Comparison of ENCODE assay signal across 8 cellular contexts in genomic region chrX:103254921-103255455, GRCh38. TPM values are rescaled to one million over a fixed set of nuclear protein-coding genes. Genes with fewer than 3 reads are reported as not detected.
A peak's percentile ranks its signal among the peaks of the same experiment; 100 is the strongest.
DNase-seq lines count a peak whose midpoint lies in the region; ATAC-seq and TF ChIP-seq lines count a peak whose summit lies in the region.

TSS of gene TCEAL8 (minus strand) at chrX:103255155. CDS start at chrX:103253979, 1,176 bp downstream.

- H3K36me3 ChIP-seq in duodenal mucosa (ENCODE audit: control insufficient read depth in 1 of 2, insufficient read depth in 2 of 2, low read length in 2 of 2), result peaks cover 0 to 7% of the 10 kb centered on the region in 2 donors
- H3K36me3 ChIP-seq in right lobe of liver, result no peaks in the 10 kb centered on the region

- DNase-seq in AG09319 (ENCODE audit: extremely low read depth, low read depth) (peak; percentile 32), NCI-H524 (lab: John Stamatoyannopoulos, UW) (peak; percentile 84 to 91), right lobe of liver (peak; percentile 73 to 83 (median 81))
- peak; percentile 62 to 74 for DNase-seq in activated CD4-positive, alpha-beta T cell treated with anti-CD3 and anti-CD28 coated beads, Interleukin-2, amount 50 U/mL, for 48 hours
- peak; percentile 64 for DNase-seq in stimulated activated CD4-positive, alpha-beta T cell treated with anti-CD3 and anti-CD28 coated beads, Interleukin-4, amount 100 ng/mL, for 24 hours

- H3K4me1 ChIP-seq in duodenal mucosa (ENCODE audit: control insufficient read depth in 1 of 2, insufficient read depth in 2 of 2, low read length in 2 of 2) (peaks cover 0 to 4% of the 10 kb centered on the region in 2 donors), right lobe of liver (no peaks in the 10 kb centered on the region)

- intact Hi-C loops in right lobe of liver (cut with DNase I), result no loop called here

- H3K9ac ChIP-seq in duodenal mucosa (ENCODE audit: low read depth in 1 of 2, low read length in 2 of 2), result peak within 1 kb of the TSS; percentile 80 to 89

- H3K27ac ChIP-seq in duodenal mucosa (ENCODE audit: low read depth, low read length) (peak within 1 kb of the TSS; percentile 66), right lobe of liver (peak within 1 kb of the TSS; percentile 59 to 76 (median 67))

- H3K4me3 ChIP-seq in duodenal mucosa (ENCODE audit: low read depth in 1 of 2, low read length in 2 of 2) (peak within 1 kb of the TSS; percentile 80 to 90), right lobe of liver (peak within 1 kb of the TSS; percentile 52 to 59 (median 53))

- H3K9me3 ChIP-seq in duodenal mucosa (ENCODE audit: control insufficient read depth in 1 of 2, low read length in 2 of 2) (no peaks in the 10 kb centered on the region), right lobe of liver (no peaks in the 10 kb centered on the region)

- 18% methylated on average over 17 of the region's 22 CpGs for WGBS in right lobe of liver (ENCODE audit: insufficient coverage, low coverage, low lambda C conversion rate, missing lambda C conversion rate)

- ATAC-seq in HG03432 (IDR thresholded peaks at IDR 0.05; ENCODE audit: unreplicated experiment), result peak; percentile 98
- peak; percentile 93 to 99 (median 96) for ATAC-seq in right lobe of liver

- TF ChIP-seq CTCF in AG09319 (IDR thresholded peaks at IDR 0.05; ENCODE audit: low read depth, low read length) (no peak), right lobe of liver (IDR thresholded peaks at IDR 0.05) (no peak)

- TF ChIP-seq POLR2A in GM19099 (IDR thresholded peaks at IDR 0.05; ENCODE audit: extremely low read depth, insufficient read length, low read depth) (peak; percentile 33), right lobe of liver (IDR thresholded peaks at IDR 0.05) (peak; percentile 32)

- no peaks in the 10 kb centered on the region for H3K27me3 ChIP-seq in duodenal mucosa (ENCODE audit: control insufficient read depth in 1 of 2, insufficient read depth in 2 of 2, low read length in 2 of 2)
- H3K27me3 ChIP-seq in right lobe of liver, result no peaks in the 10 kb centered on the region

RNA-seq across cellular contexts. Expression of gene TCEAL8, which starts in this region (rescaled TPM):
- total RNA-seq in right lobe of liver, result 10 to 100 TPM; 11.2 to 21.0 (median 16.6) TPM

Comparison
In these comparisons a context has a peak if more than half of its experiments do, and no peak if none do; other contexts are left out.
1. Peak in every context shown above with its lines: DNase-seq, ATAC-seq, H3K4me3 ChIP-seq and H3K27ac ChIP-seq.
2. DNase-seq: peak in every context shown above with its lines; median percentile 88 in NCI-H524; 81 in right lobe of liver; 68 in activated CD4-positive, alpha-beta T cell treated with anti-CD3 and anti-CD28 coated beads, Interleukin-2, amount 50 U/mL, for 48 hours; 64 in stimulated activated CD4-positive, alpha-beta T cell treated with anti-CD3 and anti-CD28 coated beads, Interleukin-4, amount 100 ng/mL, for 24 hours; 32 in AG09319.